In the genomic region with DNA sequence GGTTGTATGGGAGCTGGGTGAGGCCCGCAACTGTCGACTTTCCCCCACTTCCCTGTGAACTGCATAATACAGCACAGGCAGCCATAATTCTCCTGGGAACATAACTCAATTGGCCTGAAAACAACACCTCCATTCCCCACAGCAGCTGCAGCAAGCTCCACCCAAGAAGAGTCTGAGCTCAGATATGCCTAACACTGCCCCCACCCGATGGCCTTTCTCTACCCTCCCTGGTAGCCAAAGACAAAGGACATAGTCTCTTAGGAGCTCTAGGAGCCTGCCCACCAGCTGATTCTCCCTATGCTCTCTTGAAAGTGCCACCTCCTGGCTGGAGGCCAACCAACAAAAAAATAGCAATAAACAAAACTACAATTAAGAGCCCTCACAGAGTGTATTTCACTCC, we compare ENCODE assay signal across 17 cellular contexts.
A peak's percentile ranks its signal among the peaks of the same experiment; 100 is the strongest.
DNase-seq lines count a peak whose midpoint lies in the region; ATAC-seq lines count a peak whose summit lies in the region.
"Had no signal": no experiment of that assay in that cellular context is flagged by ENCODE, and none has a peak within 500 bp of the region (broad histone marks: within the 10 kb centered on the region; RNA-seq: fewer than 3 reads in every experiment).

No MANE protein-coding gene starts in this region.

- no peak overlapping the region for H2BK5ac ChIP-seq in neuronal stem cell (ENCODE audit: low read length)

- DNase-seq in NCI-H1417 (lab: John Stamatoyannopoulos, UW) (peak in 2 of 3 experiments; percentile 3 to 26), NCI-H1417 treated with DMSO at 0.1 percent for 48 hours (lab: John Stamatoyannopoulos, UW) (no peak), NCI-H1436 treated with DMSO at 0.1 percent for 48 hours (lab: John Stamatoyannopoulos, UW) (peak; percentile 60), SK-N-DZ (ENCODE audit: low spot score) (peak; percentile 78), neuronal stem cell (ENCODE audit: low spot score) (no peak), AG08396 (ENCODE audit: low spot score) (no peak)
- DNase-seq: CD4-positive, alpha-beta T cell; HFFc6; Karpas-422; NCI-H1930; NCI-H2227 treated with DMSO at 0.1 percent for 48 hours; NCI-H82; SHP77; T-helper 2 cell had no signal

- ATAC-seq in HG03442 (IDR thresholded peaks at IDR 0.05; ENCODE audit: unreplicated experiment): no peak
- ATAC-seq in HG03196 (IDR thresholded peaks at IDR 0.05; ENCODE audit: unreplicated experiment): no peak
- ATAC-seq: Panc1 had no signal

- no CpG with 5 or more reads among the region's 3 CpGs for WGBS in neuronal stem cell (ENCODE audit: extremely low coverage in 2 of 2, insufficient read length in 2 of 2, insufficient replicate concordance in 1 of 2), 2 donors

- H3K4me2 ChIP-seq in neuronal stem cell (ENCODE audit: insufficient read depth, low read length, poor library complexity, severe bottlenecking): no peak overlapping the region

- peaks cover 0 to 4% of the 10 kb centered on the region in 2 donors for H3K9me3 ChIP-seq in neuronal stem cell (replicated peaks in 1 of 2; ENCODE audit: control insufficient read depth in 2 of 2, insufficient read depth in 1 of 2, low read depth in 1 of 2, low read length in 2 of 2)

- H2AK5ac ChIP-seq in neuronal stem cell (ENCODE audit: low read depth, low read length): no peak overlapping the region

- H3K27ac ChIP-seq in neuronal stem cell (replicated peaks; ENCODE audit: low read length): no peak overlapping the region

- no peak overlapping the region for H4K91ac ChIP-seq in neuronal stem cell (ENCODE audit: low read depth, low read length, poor library complexity)

- no peak overlapping the region for H2BK120ac ChIP-seq in neuronal stem cell (ENCODE audit: low read depth, low read length)

- peak overlapping the region; percentile 22 for H3K18ac ChIP-seq in neuronal stem cell (ENCODE audit: low read length)

- no peak overlapping the region for H3K14ac ChIP-seq in neuronal stem cell (ENCODE audit: low read length)

- H3K4me1 ChIP-seq in neuronal stem cell (ENCODE audit: control insufficient read depth in 2 of 2, insufficient read depth in 1 of 2, low read depth in 1 of 2, low read length in 2 of 2): no peaks in the 10 kb centered on the region

- no peak overlapping the region for H2AFZ ChIP-seq in neuronal stem cell (ENCODE audit: low read length)

- H3K27me3 ChIP-seq in neuronal stem cell (ENCODE audit: control insufficient read depth in 3 of 3, insufficient read depth in 3 of 3, low read depth in 1 of 3, low read length in 3 of 3): no peaks in the 10 kb centered on the region

- no peak overlapping the region for H3K23ac ChIP-seq in neuronal stem cell (ENCODE audit: low read depth, low read length, poor library complexity)

- H3K9ac ChIP-seq in neuronal stem cell (ENCODE audit: low read depth, low read length, poor library complexity): no peak overlapping the region

- peak overlapping the region; percentile 56 for H2BK15ac ChIP-seq in neuronal stem cell (ENCODE audit: low read length)

- H3K4ac ChIP-seq in neuronal stem cell (ENCODE audit: low read length): no peak overlapping the region

- H3K4me3 ChIP-seq in neuronal stem cell (ENCODE audit: low read length in 2 of 2): no peak overlapping the region

- H3K36me3 ChIP-seq in neuronal stem cell (replicated peaks in 1 of 2; ENCODE audit: control insufficient read depth in 2 of 2, insufficient read depth in 2 of 2, low read length in 2 of 2): no peaks in the 10 kb centered on the region

- no peaks in the 10 kb centered on the region for H3K79me1 ChIP-seq in neuronal stem cell (ENCODE audit: low read depth, low read length)

- no peak overlapping the region for H4K8ac ChIP-seq in neuronal stem cell (ENCODE audit: low read depth, low read length)

- no peak overlapping the region for H2BK12ac ChIP-seq in neuronal stem cell (ENCODE audit: low read length)

Comparison
In these comparisons a context has a peak if more than half of its experiments do, and no peak if none do; other contexts are left out.
1. DNase-seq: peak in NCI-H1417 (2 of 3), NCI-H1436 treated with DMSO at 0.1 percent for 48 hours (single experiment) and SK-N-DZ (single experiment); none in NCI-H1417 treated with DMSO at 0.1 percent for 48 hours (single experiment), neuronal stem cell (single experiment) and AG08396 (single experiment).